Comparison of ENCODE assay signal across 18 cellular contexts in genomic region chr7:50690541-50691011, GRCh38.
DNase-seq lines count a peak whose midpoint lies in the region; ATAC-seq and TF ChIP-seq lines count a peak whose summit lies in the region.
"Had no signal": no experiment of that assay in that cellular context is flagged by ENCODE, and none has a peak within 500 bp of the region (broad histone marks: within the 10 kb centered on the region; RNA-seq: fewer than 3 reads in every experiment).

No MANE protein-coding gene starts in this region.

- H2AFZ ChIP-seq in neural progenitor cell (replicated peaks) = no peak overlapping the region

- H3K4me2 ChIP-seq in neural progenitor cell = peak overlapping the region; percentile 30

- WGBS in esophagus muscularis mucosa = 54% methylated on average over 11 of the region's 11 CpGs

- H3K4me1 ChIP-seq in HAP-1 (peaks cover 9% of the 10 kb centered on the region), esophagus muscularis mucosa (peaks cover 38 to 72% (median 60%) of the 10 kb centered on the region in 4 donors), neural progenitor cell (peaks cover 22% of the 10 kb centered on the region)
- H3K4me1 ChIP-seq: breast epithelium had no signal

- peaks cover 24% of the 10 kb centered on the region for H3K4me1 Mint-ChIP-seq in neural progenitor cell
- H3K4me1 Mint-ChIP-seq: activated naive CD4-positive, alpha-beta T cell treated with anti-CD3 and anti-CD28 coated beads, Interleukin-2, amount 50 U/mL, for 24 hours; CD4-positive, alpha-beta memory T cell had no signal

- H3K9me3 ChIP-seq in HAP-1 (no peaks in the 10 kb centered on the region), esophagus muscularis mucosa (no peaks in the 10 kb centered on the region), neural progenitor cell (ENCODE audit: low read depth) (no peaks in the 10 kb centered on the region)
- H3K9me3 ChIP-seq: breast epithelium, Peyer's patch, suprapubic skin had no signal

- intact Hi-C loops in esophagus muscularis mucosa (cut with DNase I) = no loop called here

- DNase-seq in HAP-1 (ENCODE audit: low spot score in 2 of 2) (peak; percentile 66 to 81), NCI-H748 treated with DMSO at 0.1 percent for 48 hours (lab: John Stamatoyannopoulos, UW) (peak; percentile 15), esophagus muscularis mucosa (ENCODE audit: extremely low spot score) (no peak), neural progenitor cell (ENCODE audit: low spot score) (peak; percentile 58), GM03348 (ENCODE audit: low spot score) (no peak), LoVo (ENCODE audit: low spot score) (no peak), KBM-7 (no peak)
- DNase-seq: activated CD4-positive, alpha-beta T cell treated with anti-CD3 and anti-CD28 coated beads, Interleukin-2, amount 50 U/mL, for 48 hours; activated T-cell treated with anti-CD3 and anti-CD28 coated beads, Interleukin-2, amount 50 U/mL, for 24 hours; CD4-positive, alpha-beta memory T cell; NCI-H187 treated with DMSO at 0.1 percent for 48 hours; NCI-H82; Peyer's patch; stimulated activated CD4-positive, alpha-beta T cell treated with anti-CD3 and anti-CD28 coated beads, Interleukin-2, amount 100 ng/mL, for 48 hours had no signal

- peaks cover 40% of the 10 kb centered on the region for H3K36me3 Mint-ChIP-seq in neural progenitor cell
- H3K36me3 Mint-ChIP-seq: activated naive CD4-positive, alpha-beta T cell treated with anti-CD3 and anti-CD28 coated beads, Interleukin-2, amount 50 U/mL, for 24 hours; CD4-positive, alpha-beta memory T cell had no signal

- no peak overlapping the region for H3K4me3 Mint-ChIP-seq in neural progenitor cell
- H3K4me3 Mint-ChIP-seq: activated naive CD4-positive, alpha-beta T cell treated with anti-CD3 and anti-CD28 coated beads, Interleukin-2, amount 50 U/mL, for 24 hours; activated T-cell treated with anti-CD3 and anti-CD28 coated beads, Interleukin-2, amount 50 U/mL, for 24 hours; CD4-positive, alpha-beta memory T cell had no signal

- peak overlapping the region; percentile 4 to 61 (median 36) for H3K27ac ChIP-seq in esophagus muscularis mucosa (replicated peaks in 1 of 4)
- peak overlapping the region; percentile 57 for H3K27ac ChIP-seq in neural progenitor cell
- H3K27ac ChIP-seq: Peyer's patch, suprapubic skin had no signal

- no peak overlapping the region for H3K27ac Mint-ChIP-seq in neural progenitor cell
- H3K27ac Mint-ChIP-seq: activated naive CD4-positive, alpha-beta T cell treated with anti-CD3 and anti-CD28 coated beads, Interleukin-2, amount 50 U/mL, for 24 hours; activated T-cell treated with anti-CD3 and anti-CD28 coated beads, Interleukin-2, amount 50 U/mL, for 24 hours; CD4-positive, alpha-beta memory T cell had no signal

- TF ChIP-seq POLR2A in esophagus muscularis mucosa (IDR thresholded peaks at IDR 0.05; ENCODE audit: low read depth) = no peak

- H3K36me3 ChIP-seq in HAP-1 (replicated peaks) (peaks cover 6% of the 10 kb centered on the region), esophagus muscularis mucosa (peaks cover 0 to 27% (median 11%) of the 10 kb centered on the region in 4 donors), neural progenitor cell (no peaks in the 10 kb centered on the region)
- H3K36me3 ChIP-seq: breast epithelium, Peyer's patch had no signal

- H3K27me3 ChIP-seq in HAP-1 (ENCODE audit: low read depth) (no peaks in the 10 kb centered on the region), esophagus muscularis mucosa (no peaks in the 10 kb centered on the region), neural progenitor cell (no peaks in the 10 kb centered on the region)
- H3K27me3 ChIP-seq: breast epithelium, Peyer's patch, suprapubic skin had no signal

- H3K79me2 ChIP-seq in neural progenitor cell (ENCODE audit: low read depth) = no peaks in the 10 kb centered on the region

- H4K20me1 ChIP-seq in neural progenitor cell (ENCODE audit: low read depth) = peaks cover 23% of the 10 kb centered on the region

- H3K4me3 ChIP-seq in HAP-1 (no peak overlapping the region), esophagus muscularis mucosa (no peak overlapping the region), neural progenitor cell (no peak overlapping the region)
- H3K4me3 ChIP-seq: breast epithelium, Peyer's patch, suprapubic skin had no signal

- H3K27me3 Mint-ChIP-seq in neural progenitor cell (ENCODE audit: insufficient read depth, low read depth) = peaks cover 2% of the 10 kb centered on the region
- H3K27me3 Mint-ChIP-seq: activated naive CD4-positive, alpha-beta T cell treated with anti-CD3 and anti-CD28 coated beads, Interleukin-2, amount 50 U/mL, for 24 hours; activated T-cell treated with anti-CD3 and anti-CD28 coated beads, Interleukin-2, amount 50 U/mL, for 24 hours had no signal

- no peak for ATAC-seq in GM21367 (IDR thresholded peaks at IDR 0.05; ENCODE audit: unreplicated experiment)

- peaks cover under 1% of the 10 kb centered on the region for H3K9me3 Mint-ChIP-seq in neural progenitor cell
- H3K9me3 Mint-ChIP-seq: activated naive CD4-positive, alpha-beta T cell treated with anti-CD3 and anti-CD28 coated beads, Interleukin-2, amount 50 U/mL, for 24 hours; activated T-cell treated with anti-CD3 and anti-CD28 coated beads, Interleukin-2, amount 50 U/mL, for 24 hours; CD4-positive, alpha-beta memory T cell had no signal

- TF ChIP-seq CTCF in esophagus muscularis mucosa (IDR thresholded peaks at IDR 0.05) (no peak), neural progenitor cell (IDR thresholded peaks at IDR 0.05) (no peak)

- no peak overlapping the region for H3K9ac ChIP-seq in neural progenitor cell

- peaks cover 23% of the 10 kb centered on the region for H3F3A ChIP-seq in neural progenitor cell (ENCODE audit: low read depth)

- TF ChIP-seq EP300 in esophagus muscularis mucosa (IDR thresholded peaks at IDR 0.05) = no peak

- in situ Hi-C loops in HAP-1 (cut with MboI; ENCODE audit: low sequenced_read_pairs) = no loop called here
- in situ Hi-C loops in KBM-7 (cut with MboI; ENCODE audit: low pct_unique_long_range_greater_than_20kb, low sequenced_read_pairs) = no loop called here

Comparison
In these comparisons a context has a peak if more than half of its experiments do, and no peak if none do; other contexts are left out.
1. DNase-seq: peak in HAP-1 (2 of 2), NCI-H748 treated with DMSO at 0.1 percent for 48 hours (single experiment) and neural progenitor cell (single experiment); none in esophagus muscularis mucosa (single experiment), GM03348 (single experiment), LoVo (single experiment) and KBM-7 (single experiment).